Comparison of ENCODE assay signal across 8 cellular contexts in the genomic region with DNA sequence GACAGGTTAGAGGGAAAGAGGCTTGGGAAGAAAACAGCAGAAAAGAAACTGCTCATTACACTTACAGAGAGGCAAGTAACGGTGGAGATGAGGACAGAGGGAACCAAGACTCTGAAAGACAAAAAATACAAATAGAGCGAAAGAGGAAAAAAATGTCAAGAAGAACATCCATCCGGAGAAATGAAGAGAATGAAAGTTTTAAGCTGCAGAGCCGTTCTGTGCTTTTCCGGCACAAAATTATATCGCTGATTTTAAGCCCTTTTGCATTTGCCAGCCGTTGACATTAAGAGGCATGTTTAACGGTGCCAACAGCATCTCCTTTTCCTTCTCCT. TPM values are rescaled to one million over a fixed set of nuclear protein-coding genes. Genes with fewer than 3 reads are reported as not detected.
DNase-seq lines count a peak whose midpoint lies in the region; ATAC-seq, FAIRE-seq and TF ChIP-seq lines count a peak whose summit lies in the region.

No MANE protein-coding gene starts in this region.

- peaks cover 0 to 3% (median 0%) of the 10 kb centered on the region in 45 donors for H3K27me3 ChIP-seq in dorsolateral prefrontal cortex
- peaks cover 50% of the 10 kb centered on the region for H3K27me3 ChIP-seq in neural cell (ENCODE audit: insufficient read depth, low read depth, low read length)

- no peak for TF ChIP-seq EP300 in A549 (IDR thresholded peaks at IDR 0.05)
- TF ChIP-seq EP300 in neural cell (conservative IDR thresholded peaks at IDR 0.05; ENCODE audit: poor library complexity, severe bottlenecking), result no peak

- no peaks in the 10 kb centered on the region for H4K20me1 ChIP-seq in neural cell (ENCODE audit: insufficient read depth)

- DNase-seq in A549 (ENCODE audit: low read depth in 1 of 2, low spot score in 1 of 2) (no peak), dorsolateral prefrontal cortex (no peak), hepatic stellate cell (ENCODE audit: low spot score) (no peak), NCI-H2081 treated with DMSO at 0.1 percent for 48 hours (lab: John Stamatoyannopoulos, UW) (no peak), middle frontal gyrus (ENCODE audit: extremely low spot score, low spot score) (no peak)

- H2AFZ ChIP-seq in neural cell (ENCODE audit: low read depth, low read length), result no peak overlapping the region

- TF ChIP-seq RAD21 in A549 (conservative IDR thresholded peaks at IDR 0.05 in 1 of 2, IDR thresholded peaks at IDR 0.05 in 1 of 2) (no peak), neural cell (conservative IDR thresholded peaks at IDR 0.05) (no peak)

- CTCF ChIA-PET in A549 (lab: Yijun Ruan, JAX), result no interaction called here

- H3K27ac ChIP-seq in A549 (no peak overlapping the region), KOPT-K1 (ENCODE audit: low read depth, low read length, poor library complexity, severe bottlenecking) (peak overlapping the region; percentile 4), dorsolateral prefrontal cortex (peak overlapping the region; percentile 44 to 98 (median 95)), neural cell (ENCODE audit: low read length) (peak overlapping the region; percentile 33)

- H3K9me2 ChIP-seq in neural cell (ENCODE audit: insufficient read depth, low read length), result no peaks in the 10 kb centered on the region

- intact Hi-C loops in dorsolateral prefrontal cortex (cut with DNase I), result loop anchor here (5.0 kb wide), 1 partner anchor 192 kb away; no protein-coding TSS in a partner anchor

- ATAC-seq in A549 (no peak), GM18517 (IDR thresholded peaks at IDR 0.05; ENCODE audit: unreplicated experiment) (no peak)

- 0 out of 3 replicates have a peak, but pooled peaks cover 9% of the 10 kb centered on the region for H3K4me1 ChIP-seq in A549

- TF ChIP-seq CTCF in A549 (IDR thresholded peaks at IDR 0.05) (no peak), dorsolateral prefrontal cortex (IDR thresholded peaks at IDR 0.05 in 54 of 56, conservative IDR thresholded peaks at IDR 0.05 in 2 of 56; ENCODE audit: low read depth in 1 of 56, partially characterized antibody in 56 of 56) (peak in 3 of 56 donors; percentile 2 to 17 (median 2)), neural cell (IDR thresholded peaks at IDR 0.05; ENCODE audit: poor library complexity, severe bottlenecking) (no peak)

- FAIRE-seq in A549 (lab: Jason Lieb, UNC), result no peak

- peaks cover 2% of the 10 kb centered on the region for H3F3A ChIP-seq in neural cell (ENCODE audit: insufficient read depth, low read length, poor library complexity, severe bottlenecking)

- H3K9ac ChIP-seq in neural cell (ENCODE audit: low read length), result peak overlapping the region; percentile 77

- 3% methylated on average over 8 of the region's 8 CpGs for WGBS in A549 (ENCODE audit: missing lambda C conversion rate)

- H3K79me2 ChIP-seq in neural cell (replicated peaks; ENCODE audit: insufficient read depth, low read length), result no peaks in the 10 kb centered on the region

- H3K4me2 ChIP-seq in A549 (peak overlapping the region; percentile 91), neural cell (ENCODE audit: low read length) (peak overlapping the region; percentile 68)

- H3K4me3 ChIP-seq in A549, result peak overlapping the region; percentile 52
- peak overlapping the region; percentile 65 to 97 (median 80) for H3K4me3 ChIP-seq in dorsolateral prefrontal cortex
- H3K4me3 ChIP-seq in neural cell (ENCODE audit: low read length), result peak overlapping the region; percentile 81

- POLR2A ChIA-PET in A549 (lab: Yijun Ruan, JAX), result no interaction called here

- H3K36me3 ChIP-seq in KOPT-K1 (ENCODE audit: insufficient read depth, low read length) (no peaks in the 10 kb centered on the region), neural cell (ENCODE audit: insufficient read depth, low read length) (no peaks in the 10 kb centered on the region)

- no peak for TF ChIP-seq POLR2A in A549 (IDR thresholded peaks at IDR 0.05; ENCODE audit: low read length)

- H3K9me3 ChIP-seq in A549, result no peaks in the 10 kb centered on the region
- no peaks in the 10 kb centered on the region for H3K9me3 ChIP-seq in KOPT-K1 (ENCODE audit: insufficient read depth, low read length, poor library complexity, severe bottlenecking)
- no peaks in the 10 kb centered on the region for H3K9me3 ChIP-seq in neural cell (ENCODE audit: low read length)

TF ChIP-seq in A549, 52 proteins besides CTCF, POLR2A, EP300 and RAD21:
- TF ChIP-seq E2F6 (IDR thresholded peaks at IDR 0.05; ENCODE audit: borderline replicate concordance, low read depth) (no peak), CBX8 (IDR thresholded peaks at IDR 0.05) (0 out of 2 replicates have a peak, but pooled peaks have one; percentile 47), RNF2 (IDR thresholded peaks at IDR 0.05; ENCODE audit: borderline replicate concordance, low read depth) (peak; percentile 38; the same call in 1 of the 2 replicates)

TF ChIP-seq in neural cell, 6 proteins besides CTCF, POLR2A, EP300 and RAD21:
- no peak for TF ChIP-seq SMC3 (conservative IDR thresholded peaks at IDR 0.05; ENCODE audit: poor library complexity)
- no peak for TF ChIP-seq POLR2AphosphoS5 (IDR thresholded peaks at IDR 0.05)

RNA-seq across cellular contexts. Expression of gene PCDH10, which starts 0.2 kb away (rescaled TPM):
- polyA plus RNA-seq in A549 (2011; rRNA removed) (0.37 and 0.38 TPM in 2 replicates), A549 (2017; fragmentation: RNase III; extraction: RNeasy Plus Mini Kit Qiagen cat#74134 plus additional on column Dnase treatment) (0.42 to 0.58 TPM (median 0.49 TPM) in 3 replicates), neural cell (37.0 and 38.5 TPM in 2 replicates)
- 0.33 and 0.36 TPM in 2 replicates for polyA plus RNA-seq in A549 (2012; cell fraction: cytosol; rRNA removed)
- 0.79 and 0.82 TPM in 2 replicates for polyA plus RNA-seq in A549 (2012; cell fraction: nucleus; rRNA removed)
- 0.54 TPM in 2 replicates for polyA minus RNA-seq in A549 (2011; rRNA and poly(A)+ RNA removed)
- 100 to 1,000 TPM in 17 of 120 experiments, 10 to 100 TPM in 103; 55.4 to 124 (median 86.6) TPM for total RNA-seq in dorsolateral prefrontal cortex
- 109 and 111 TPM in 2 replicates for polyA minus RNA-seq in neural cell

Comparison
In these comparisons a context has a peak if more than half of its experiments do, and no peak if none do; other contexts are left out.
1. H3K27ac ChIP-seq: peak in KOPT-K1 (single experiment), dorsolateral prefrontal cortex (59 of 59) and neural cell (single experiment); none in A549 (0 of 2).
2. RNA of gene PCDH10, which starts 0.2 kb away (polyA plus RNA-seq): 37.0 to 38.5 TPM in neural cell; 0.33 to 0.82 TPM in A549; every median in the first group is over 10 times any median in the second.
3. Peak in every context shown above with its lines, with median percentiles within 50 percentile points of each other: H3K4me3 ChIP-seq.